ENCODE assay signal across 1 cellular context in the genomic region with DNA sequence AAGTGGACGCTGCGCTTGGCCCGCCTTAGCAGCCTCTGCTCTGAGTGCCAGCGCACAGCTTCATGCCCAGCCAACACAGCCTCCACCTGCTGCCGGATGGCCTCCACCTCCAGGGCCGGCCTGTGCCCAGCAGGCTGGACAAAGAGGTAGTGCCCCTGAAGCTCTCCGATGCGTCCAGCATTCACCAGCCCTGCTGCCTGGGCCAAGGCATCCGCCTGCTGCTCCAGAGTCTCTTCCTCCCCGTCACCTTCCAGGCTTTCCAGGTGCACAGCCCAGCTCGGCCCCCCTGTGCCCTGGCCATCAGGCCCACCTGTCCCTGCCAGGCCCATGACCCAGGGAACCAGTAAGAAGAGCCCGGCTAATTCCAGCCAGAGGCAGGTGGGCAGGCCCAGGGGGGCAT.
TF ChIP-seq lines count a peak whose summit lies in the region.

No MANE protein-coding gene starts in this region.

TF ChIP-seq in IMR-90, 13 proteins besides CTCF, POLR2A, EP300 and RAD21:
- TF ChIP-seq NFE2L2 (IDR thresholded peaks at IDR 0.05; ENCODE audit: low read depth, low read length) = no peak
- no peak for TF ChIP-seq MXI1 (IDR thresholded peaks at IDR 0.05; ENCODE audit: borderline replicate concordance, low read depth, low read length)
- TF ChIP-seq CEBPB (IDR thresholded peaks at IDR 0.05; ENCODE audit: low read depth, low read length) = no peak
- no peak for TF ChIP-seq SMC3 (IDR thresholded peaks at IDR 0.05; ENCODE audit: low read depth, low read length)
- no peak for TF ChIP-seq CHD1 (IDR thresholded peaks at IDR 0.05; ENCODE audit: low read depth, low read length)
- no peak for TF ChIP-seq BHLHE40 (IDR thresholded peaks at IDR 0.05; ENCODE audit: low read depth, low read length)
- no peak for TF ChIP-seq FOS (IDR thresholded peaks at IDR 0.05; ENCODE audit: low read depth, low read length)
- no peak for TF ChIP-seq USF2 (IDR thresholded peaks at IDR 0.05; ENCODE audit: low read depth, low read length)
- TF ChIP-seq RFX5 (IDR thresholded peaks at IDR 0.05; ENCODE audit: low read depth, low read length) = no peak
- no peak for TF ChIP-seq ELK1 (IDR thresholded peaks at IDR 0.05; ENCODE audit: borderline replicate concordance, low read depth, low read length)
- no peak for TF ChIP-seq MAZ (IDR thresholded peaks at IDR 0.05; ENCODE audit: borderline replicate concordance, low read depth, low read length)
- TF ChIP-seq MAFK (IDR thresholded peaks at IDR 0.05; ENCODE audit: low read depth, low read length) = no peak
- no peak for TF ChIP-seq RCOR1 (IDR thresholded peaks at IDR 0.05; ENCODE audit: insufficient replicate concordance, low read length)
